ENCODE assay signal across 7 cellular contexts in the genomic region with DNA sequence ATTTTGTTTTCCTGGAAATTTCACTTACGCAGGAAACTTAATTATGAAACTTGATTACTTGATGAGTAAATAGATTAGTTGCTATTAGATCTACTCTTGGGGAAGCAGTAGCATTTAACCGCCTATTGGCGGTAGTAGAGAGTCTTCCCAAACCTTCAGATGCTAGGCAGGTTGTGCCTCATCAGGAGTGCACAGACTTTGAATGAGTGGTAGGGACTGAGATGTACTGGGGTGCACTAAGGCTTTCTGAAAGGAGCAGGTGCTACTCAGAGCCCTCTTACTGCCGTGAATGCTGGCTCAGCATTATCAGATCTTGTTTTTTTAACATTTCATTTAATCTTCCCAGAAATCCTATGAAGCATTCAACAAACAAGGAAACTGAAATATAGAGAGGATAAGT. TPM values are rescaled to one million over a fixed set of nuclear protein-coding genes. Genes with fewer than 3 reads are reported as not detected.
DNase-seq lines count a peak whose midpoint lies in the region; ATAC-seq and TF ChIP-seq lines count a peak whose summit lies in the region.

No MANE protein-coding gene starts in this region.

- H3K27me3 ChIP-seq in GM23248 (replicated peaks; ENCODE audit: insufficient read depth) = no peaks in the 10 kb centered on the region

- 79 to 82% methylated on average over 4 of the region's 4 CpGs for WGBS in GM23248 (ENCODE audit: low coverage in 1 of 2, low lambda C conversion rate in 2 of 2, missing lambda C conversion rate in 2 of 2), 2 experiments

- H3F3A ChIP-seq in GM23248 (ENCODE audit: insufficient read depth) = peaks cover 33% of the 10 kb centered on the region

- no peaks in the 10 kb centered on the region for H3K9me2 ChIP-seq in GM23248 (ENCODE audit: insufficient read depth)

- TF ChIP-seq CTCF in RWPE1 (conservative IDR thresholded peaks at IDR 0.05; ENCODE audit: low read depth) = peak; percentile 69
- peak; percentile 84 for TF ChIP-seq CTCF in fibroblast of mammary gland (conservative IDR thresholded peaks at IDR 0.05; ENCODE audit: control insufficient read depth, insufficient read depth, low read depth, low read length)

- in situ Hi-C loops in GM23248 (cut with MboI) = no loop called here

- ATAC-seq in stimulated activated memory B cell treated with anti-CD40 and anti-IgM and Interleukin-4, amounts not matched to agents 10 μg/mL and 1 μg/mL and 100 μg/mL, for 72 hours = peak; percentile 60
- ATAC-seq in HG02870 (IDR thresholded peaks at IDR 0.05; ENCODE audit: unreplicated experiment) = no peak

- H3K4me3 ChIP-seq in GM23248 (no peak overlapping the region), fibroblast of mammary gland (ENCODE audit: control insufficient read depth, low read depth, low read length) (no peak overlapping the region)

- no peak overlapping the region for H3K4me2 ChIP-seq in GM23248 (ENCODE audit: unreplicated experiment)

- H3K4me1 Mint-ChIP-seq in stimulated activated memory B cell treated with anti-CD40 and anti-IgM and Interleukin-4, amounts not matched to agents 10 μg/mL and 1 μg/mL and 100 μg/mL, for 72 hours = peaks cover 14% of the 10 kb centered on the region

- H3K9me3 ChIP-seq in GM23248 (ENCODE audit: low read depth) = no peaks in the 10 kb centered on the region

- peaks cover 23% of the 10 kb centered on the region for H3K36me3 ChIP-seq in GM23248 (ENCODE audit: low read depth)

- no peak overlapping the region for H3K9ac ChIP-seq in GM23248

- H3K36me3 Mint-ChIP-seq in stimulated activated memory B cell treated with anti-CD40 and anti-IgM and Interleukin-4, amounts not matched to agents 10 μg/mL and 1 μg/mL and 100 μg/mL, for 72 hours = peaks cover 25% of the 10 kb centered on the region

- POLR2A ChIA-PET in RWPE1 (lab: Yijun Ruan, JAX; ENCODE audit: low non-redundant PET) = no interaction called here

- H3K27ac Mint-ChIP-seq in stimulated activated memory B cell treated with anti-CD40 and anti-IgM and Interleukin-4, amounts not matched to agents 10 μg/mL and 1 μg/mL and 100 μg/mL, for 72 hours = peak overlapping the region; percentile 19

- H3K9me3 Mint-ChIP-seq in stimulated activated memory B cell treated with anti-CD40 and anti-IgM and Interleukin-4, amounts not matched to agents 10 μg/mL and 1 μg/mL and 100 μg/mL, for 72 hours = no peaks in the 10 kb centered on the region

- CTCF ChIA-PET in RWPE1 (lab: Yijun Ruan, JAX) = interaction anchor here (0.5 to 0.7 kb wide), 2 partner anchors 41 to 120 kb away, joined by 3 read pairs; no protein-coding TSS in a partner anchor

- no peak overlapping the region for H3K4me3 Mint-ChIP-seq in stimulated activated memory B cell treated with anti-CD40 and anti-IgM and Interleukin-4, amounts not matched to agents 10 μg/mL and 1 μg/mL and 100 μg/mL, for 72 hours

- no peaks in the 10 kb centered on the region for H3K4me1 ChIP-seq in GM23248 (ENCODE audit: insufficient read depth)

- peaks cover 51% of the 10 kb centered on the region for H3K79me2 ChIP-seq in GM23248 (ENCODE audit: insufficient read depth)

- H3K27ac ChIP-seq in GM23248 (no peak overlapping the region), RWPE1 (no peak overlapping the region)

- no peaks in the 10 kb centered on the region for H3K27me3 Mint-ChIP-seq in stimulated activated memory B cell treated with anti-CD40 and anti-IgM and Interleukin-4, amounts not matched to agents 10 μg/mL and 1 μg/mL and 100 μg/mL, for 72 hours

- no peak overlapping the region for H2AFZ ChIP-seq in GM23248

- H4K20me1 ChIP-seq in GM23248 (ENCODE audit: insufficient read depth) = no peaks in the 10 kb centered on the region

- DNase-seq in DMS53 (lab: John Stamatoyannopoulos, UW) = peak; percentile 70
- peak; percentile 63 for DNase-seq in GM23248
- peak; percentile 44 for DNase-seq in RWPE1 (ENCODE audit: low spot score)
- DNase-seq in fibroblast of mammary gland (ENCODE audit: low read depth) = peak; percentile 44
- no peak for DNase-seq in NCI-H1436 treated with DMSO at 0.1 percent for 48 hours (lab: John Stamatoyannopoulos, UW)

RNA-seq across cellular contexts. Expression of gene GATC, which starts 7.7 kb away (rescaled TPM):
- 15.9 and 17.2 TPM in 2 replicates for total RNA-seq in GM23248 (2014; rRNA removed; shearing (Covaris generic))
- polyA plus RNA-seq in GM23248 (2016; fragmentation: Nextera tagmentation; extraction: Ambion mirVana) = 18.3 and 18.8 TPM in 2 replicates

RNA-seq across cellular contexts. Expression of gene TRIAP1, which starts 7.8 kb away (rescaled TPM):
- total RNA-seq in GM23248 (2014; rRNA removed; shearing (Covaris generic)) = 45.6 and 47.0 TPM in 2 replicates
- 68.6 and 70.3 TPM in 2 replicates for polyA plus RNA-seq in GM23248 (2016; fragmentation: Nextera tagmentation; extraction: Ambion mirVana)

RNA-seq across cellular contexts. Expression of gene SRSF9, which starts 15.6 kb away (rescaled TPM):
- 129 and 154 TPM in 2 replicates for total RNA-seq in GM23248 (2014; rRNA removed; shearing (Covaris generic))
- 329 and 345 TPM in 2 replicates for polyA plus RNA-seq in GM23248 (2016; fragmentation: Nextera tagmentation; extraction: Ambion mirVana)

RNA-seq across cellular contexts. Expression of gene COX6A1, which starts 16.1 kb away (rescaled TPM):
- total RNA-seq in GM23248 (2014; rRNA removed; shearing (Covaris generic)) = 247 and 358 TPM in 2 replicates
- polyA plus RNA-seq in GM23248 (2016; fragmentation: Nextera tagmentation; extraction: Ambion mirVana) = 806 and 824 TPM in 2 replicates

RNA-seq across cellular contexts. Expression of gene DYNLL1, which starts 41.9 kb away (rescaled TPM):
- 301 and 340 TPM in 2 replicates for total RNA-seq in GM23248 (2014; rRNA removed; shearing (Covaris generic))
- polyA plus RNA-seq in GM23248 (2016; fragmentation: Nextera tagmentation; extraction: Ambion mirVana) = 778 and 782 TPM in 2 replicates
